Comparison of ENCODE assay signal across 7 cellular contexts in genomic region chr2:40874380-40874779, GRCh38.
"Had no signal": no experiment of that assay in that cellular context is flagged by ENCODE, and none has a peak within 500 bp of the region (broad histone marks: within the 10 kb centered on the region; RNA-seq: fewer than 3 reads in every experiment).

No MANE protein-coding gene starts in this region.

- DNase-seq: IMR-90, KBM-7, KG1 had no signal

- FAIRE-seq: HepG2, HTR-8/SVneo, K562 had no signal

- H3K4me3 ChIP-seq: K562 had no signal

- H3K27ac ChIP-seq: HL-60 had no signal
